ENCODE assay signal across 24 cellular contexts in genomic region chr20:62635232-62635631, GRCh38. TPM values are rescaled to one million over a fixed set of nuclear protein-coding genes. Genes with fewer than 3 reads are reported as not detected.
"Had no signal": no experiment of that assay in that cellular context is flagged by ENCODE, and none has a peak within 500 bp of the region (broad histone marks: within the 10 kb centered on the region; RNA-seq: fewer than 3 reads in every experiment).

No MANE protein-coding gene starts in this region.

- H3K27ac ChIP-seq: left ventricle myocardium inferior, right atrium auricular region, stomach, suprapubic skin, tibial nerve had no signal

- H3K4me1 ChIP-seq: suprapubic skin, tibial nerve had no signal

- H3K9me3 ChIP-seq: left ventricle myocardium inferior, right atrium auricular region, stomach, suprapubic skin, tibial nerve had no signal

- FAIRE-seq: endometrium, urothelium cell line had no signal

- H3K4me3 Mint-ChIP-seq: activated CD4-positive, alpha-beta memory T cell treated with anti-CD3 and anti-CD28 coated beads, Interleukin-2, amount 10 ng/mL, durations not matched to agents 7 days and 5 days; dendritic cell treated with granulocyte-macrophage colony-stimulating factor and Interleukin-4, amounts not matched to agents 40 ng/mL and 50 ng/mL, for 4 days; neural crest cell had no signal

- DNase-seq: activated CD4-positive, alpha-beta memory T cell treated with anti-CD3 and anti-CD28 coated beads, Interleukin-2, amount 10 ng/mL, durations not matched to agents 7 days and 5 days; activated CD4-positive, alpha-beta T cell treated with anti-CD3 and anti-CD28 coated beads, Interleukin-2, amount 10 ng/mL, durations not matched to agents 24 days and 14 days; activated effector memory CD4-positive, alpha-beta T cell treated with anti-CD3 and anti-CD28 coated beads, Interleukin-2, amount 50 U/mL, for 16 hours; activated naive CD4-positive, alpha-beta T cell treated with anti-CD3 and anti-CD28 coated beads, Interleukin-2, amount 50 U/mL, for 16 hours; anterior cingulate cortex; effector CD4-positive, alpha-beta T cell; foreskin fibroblast; left ventricle myocardium inferior; midbrain; stimulated activated CD4-positive, alpha-beta T cell treated with anti-CD3 and anti-CD28 coated beads, Interleukin-12 subunit alpha, Interleukin-12 subunit beta, amount 100 ng/mL, for 4 hours; stimulated activated CD4-positive, alpha-beta T cell treated with anti-CD3 and anti-CD28 coated beads, Interleukin-4, amount 100 ng/mL, for 4 hours; stomach had no signal

- H3K9me3 Mint-ChIP-seq: activated CD4-positive, alpha-beta memory T cell treated with anti-CD3 and anti-CD28 coated beads, Interleukin-2, amount 10 ng/mL, durations not matched to agents 7 days and 5 days; activated CD4-positive, alpha-beta T cell treated with anti-CD3 and anti-CD28 coated beads, Interleukin-2, amount 10 ng/mL, durations not matched to agents 24 days and 14 days; brain; dendritic cell treated with granulocyte-macrophage colony-stimulating factor and Interleukin-4, amounts not matched to agents 40 ng/mL and 50 ng/mL, for 4 days; neural crest cell had no signal

- H3K27ac Mint-ChIP-seq: activated CD4-positive, alpha-beta memory T cell treated with anti-CD3 and anti-CD28 coated beads, Interleukin-2, amount 10 ng/mL, durations not matched to agents 7 days and 5 days; activated CD4-positive, alpha-beta T cell treated with anti-CD3 and anti-CD28 coated beads, Interleukin-2, amount 10 ng/mL, durations not matched to agents 24 days and 14 days; progenitor cell of endocrine pancreas had no signal

- ATAC-seq: activated CD4-positive, CD25-positive, alpha-beta regulatory T cell treated with anti-CD3 and anti-CD28 coated beads, Interleukin-2, amount 50 U/mL, for 24 hours had no signal

- H3K27me3 ChIP-seq: right atrium auricular region had no signal

- H3K4me3 ChIP-seq: left ventricle myocardium inferior, right atrium auricular region, stomach, suprapubic skin, tibial nerve had no signal

- H3K36me3 Mint-ChIP-seq: brain had no signal

- H3K36me3 ChIP-seq: left ventricle myocardium inferior, right atrium auricular region, stomach, suprapubic skin, tibial nerve had no signal

RNA-seq across cellular contexts. Expression of gene SLCO4A1, which starts 7.1 kb away (rescaled TPM):
- total RNA-seq: skeletal muscle tissue had no signal
- polyA plus RNA-seq: fibroblast of lung had no signal
